Comparison of ENCODE assay signal across 20 cellular contexts in the genomic region with DNA sequence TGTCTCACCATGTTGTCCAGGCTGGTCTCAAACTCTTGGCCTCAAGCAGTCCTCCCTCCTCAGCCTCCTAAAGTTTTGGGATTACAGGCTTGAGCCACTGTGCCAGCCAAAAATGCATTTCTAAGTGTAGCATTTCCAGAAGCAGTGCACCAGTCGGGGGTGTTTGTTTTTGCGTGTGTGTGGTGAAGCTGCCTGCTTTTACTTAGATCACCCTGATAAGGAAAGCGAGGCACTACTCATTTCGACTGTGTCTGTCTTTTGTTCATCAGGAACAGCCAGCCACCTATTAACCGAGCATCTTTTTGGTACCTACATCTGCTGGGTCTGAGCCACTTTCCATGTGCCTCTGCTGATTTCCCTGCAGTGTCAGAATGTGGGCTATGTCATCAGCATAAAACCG. TPM values are rescaled to one million over a fixed set of nuclear protein-coding genes. Genes with fewer than 3 reads are reported as not detected.
DNase-seq lines count a peak whose midpoint lies in the region; ATAC-seq, FAIRE-seq and TF ChIP-seq lines count a peak whose summit lies in the region.
"Had no signal": no experiment of that assay in that cellular context is flagged by ENCODE, and none has a peak within 500 bp of the region (broad histone marks: within the 10 kb centered on the region; RNA-seq: fewer than 3 reads in every experiment).

No MANE protein-coding gene starts in this region.

- TF ChIP-seq CTCF in K562 (IDR thresholded peaks at IDR 0.05 in 2 of 3, conservative IDR thresholded peaks at IDR 0.05 in 1 of 3; ENCODE audit: insufficient read depth in 2 of 3, low read depth in 1 of 3, low read length in 3 of 3) (no peak), colonic mucosa (IDR thresholded peaks at IDR 0.05) (no peak)

- H3K36me3 Mint-ChIP-seq in activated T-cell treated with anti-CD3 and anti-CD28 coated beads, Interleukin-2, amount 50 U/mL, for 24 hours (ENCODE audit: low read depth) = peaks cover 65% of the 10 kb centered on the region

- no peaks in the 10 kb centered on the region for H4K20me1 ChIP-seq in K562 (replicated peaks; ENCODE audit: control insufficient read depth, insufficient read depth, low read length)
- H4K20me1 ChIP-seq: BLaER1 had no signal

- POLR2A ChIA-PET in K562 (lab: Yijun Ruan, JAX) = interaction anchor here (0.5 kb wide), 1 partner anchor 1480 kb away, joined by 3 read pairs; no protein-coding TSS in a partner anchor

- TF ChIP-seq RAD21 in K562 (CRISPR knock-in tag; conservative IDR thresholded peaks at IDR 0.05 in 1 of 2, IDR thresholded peaks at IDR 0.05 in 1 of 2) = no peak

- H3K4me3 ChIP-seq in K562 (no peak overlapping the region), H7 (ENCODE audit: insufficient read depth, low read depth, low read length) (no peak overlapping the region), colonic mucosa (no peak overlapping the region)
- H3K4me3 ChIP-seq: BLaER1, GM23338 had no signal

- H3K4me2 ChIP-seq in K562 (ENCODE audit: insufficient read depth, low read length) = no peak overlapping the region
- H3K4me2 ChIP-seq: BLaER1, GM23338 had no signal

- H3K27me3 ChIP-seq in K562 (ENCODE audit: control insufficient read depth in 2 of 2, insufficient read depth in 2 of 2, low read length in 2 of 2) (no peaks in the 10 kb centered on the region), H7 (ENCODE audit: control insufficient read depth, insufficient read depth, low read length) (no peaks in the 10 kb centered on the region), colonic mucosa (no peaks in the 10 kb centered on the region)
- H3K27me3 ChIP-seq: BLaER1 had no signal

- H3K9ac ChIP-seq in K562 (ENCODE audit: insufficient read depth in 1 of 2, low read depth in 2 of 2, low read length in 2 of 2) (no peak overlapping the region), colonic mucosa (ENCODE audit: low read depth in 2 of 2, low read length in 2 of 2) (no peak overlapping the region)
- H3K9ac ChIP-seq: BLaER1 had no signal

- intact Hi-C loops in K562 (cut with micrococcal nuclease) = no loop called here
- intact Hi-C loops in colonic mucosa (cut with DNase I) = no loop called here

- H3K4me1 ChIP-seq in K562 (replicated peaks in 1 of 2; ENCODE audit: control insufficient read depth in 2 of 2, insufficient read depth in 2 of 2, low read length in 2 of 2) = peaks cover 0 to 5% of the 10 kb centered on the region in 2 experiments; a peak in 2 of 5 replicates
- no peaks in the 10 kb centered on the region for H3K4me1 ChIP-seq in colonic mucosa
- H3K4me1 ChIP-seq: BLaER1 had no signal

- no peak overlapping the region for H3K4me3 Mint-ChIP-seq in activated T-cell treated with anti-CD3 and anti-CD28 coated beads, Interleukin-2, amount 50 U/mL, for 24 hours
- H3K4me3 Mint-ChIP-seq: CD14-positive monocyte; CD4-positive, alpha-beta memory T cell; GM23338 had no signal

- H3K9me3 ChIP-seq in K562 (replicated peaks; ENCODE audit: control insufficient read depth, insufficient read depth, low read depth, low read length) (no peaks in the 10 kb centered on the region), colonic mucosa (no peaks in the 10 kb centered on the region)
- H3K9me3 ChIP-seq: BLaER1 had no signal

- H3K9me1 ChIP-seq in K562 (ENCODE audit: control insufficient read depth, insufficient read depth, low read length) = no peaks in the 10 kb centered on the region

- H3K4me1 Mint-ChIP-seq in activated T-cell treated with anti-CD3 and anti-CD28 coated beads, Interleukin-2, amount 50 U/mL, for 24 hours (ENCODE audit: low read depth) = peaks cover 2% of the 10 kb centered on the region
- H3K4me1 Mint-ChIP-seq: CD14-positive monocyte had no signal

- no peaks in the 10 kb centered on the region for H3K27me3 Mint-ChIP-seq in activated T-cell treated with anti-CD3 and anti-CD28 coated beads, Interleukin-2, amount 50 U/mL, for 24 hours
- H3K27me3 Mint-ChIP-seq: CD4-positive, alpha-beta memory T cell had no signal

- TF ChIP-seq POLR2A in K562 (conservative IDR thresholded peaks at IDR 0.05) = no peak

- no peak for FAIRE-seq in K562 (lab: Jason Lieb, UNC)
- FAIRE-seq: GM12892, GM18507, H54, HepG2 had no signal

- H3K36me3 ChIP-seq in K562 (ENCODE audit: control insufficient read depth, insufficient read depth, low read length) = peaks cover 40% of the 10 kb centered on the region
- H3K36me3 ChIP-seq in H7 (replicated peaks; ENCODE audit: control insufficient read depth, insufficient read depth, low read length) = peaks cover 8% of the 10 kb centered on the region
- peaks cover 10% of the 10 kb centered on the region for H3K36me3 ChIP-seq in colonic mucosa

- BruUV-seq in K562 (replicated peaks; lab: Mats Ljungman, UMichigan) = no TSS peak

- peak overlapping the region; percentile 23 for H3K27ac Mint-ChIP-seq in activated T-cell treated with anti-CD3 and anti-CD28 coated beads, Interleukin-2, amount 50 U/mL, for 24 hours
- H3K27ac Mint-ChIP-seq: GM23338 had no signal

- TF ChIP-seq EP300 in K562 (IDR thresholded peaks at IDR 0.05; ENCODE audit: low read length) = no peak

- no peak overlapping the region for H3K27ac ChIP-seq in K562 (ENCODE audit: extremely low read depth, low read depth, low read length)
- H3K27ac ChIP-seq in colonic mucosa = no peak overlapping the region
- H3K27ac ChIP-seq: BLaER1 had no signal

- DNase-seq in activated T-cell treated with anti-CD3 and anti-CD28 coated beads, Interleukin-2, amount 50 U/mL, for 24 hours = no peak
- no peak for DNase-seq in activated T-cell treated with anti-CD3 and anti-CD28 coated beads, Interleukin-2, amount 50 U/mL, for 48 hours
- DNase-seq in K562 (ENCODE audit: extremely low read depth in 1 of 4, low spot score in 3 of 4) (no peak), H7 (no peak), colonic mucosa (no peak)
- DNase-seq: 8988T; CD4-positive, alpha-beta memory T cell; DMS153; DMS79; GDM1 had no signal

- in situ Hi-C loops in K562 (cut with MboI) = no loop called here

- 32% methylated on average over 6 of the region's 6 CpGs for WGBS in K562 (ENCODE audit: insufficient coverage, low coverage, missing lambda C conversion rate)

- ATAC-seq in SK-N-SH treated with all-trans-retinoic acid at 6 μM for 48 hours = peak; percentile 55
- ATAC-seq in K562 = no peak
- ATAC-seq in GM18909 (IDR thresholded peaks at IDR 0.05; ENCODE audit: poor library complexity, unreplicated experiment) = no peak
- ATAC-seq: GM23338, HCT116 had no signal

- CTCF ChIA-PET in K562 (lab: Yijun Ruan, JAX; ENCODE audit: low intra/inter-chr PET ratio) = no interaction called here

- H2AFZ ChIP-seq in K562 (ENCODE audit: low read depth, low read length) = no peak overlapping the region
- H2AFZ ChIP-seq: GM23338 had no signal

- no peaks in the 10 kb centered on the region for H3K9me3 Mint-ChIP-seq in activated T-cell treated with anti-CD3 and anti-CD28 coated beads, Interleukin-2, amount 50 U/mL, for 24 hours
- H3K9me3 Mint-ChIP-seq: CD14-positive monocyte; CD4-positive, alpha-beta memory T cell; GM23338 had no signal

- H3K79me2 ChIP-seq in K562 (ENCODE audit: control insufficient read depth, insufficient read depth, low read length) = no peaks in the 10 kb centered on the region

TF ChIP-seq in K562, 482 proteins besides CTCF, POLR2A, EP300 and RAD21 (continues in another document):
- TF ChIP-seq TCF7L2 (IDR thresholded peaks at IDR 0.05; ENCODE audit: low read depth, low read length) (no peak), XRCC3 (IDR thresholded peaks at IDR 0.05) (no peak), KHSRP (IDR thresholded peaks at IDR 0.05) (no peak), ZNF12 (CRISPR knock-in tag; IDR thresholded peaks at IDR 0.05) (peak; percentile 78; the same call in 1 of the 2 replicates), THRAP3 (IDR thresholded peaks at IDR 0.05; ENCODE audit: borderline replicate concordance) (no peak)

RNA-seq across cellular contexts. Expression of a gene that starts 18.7 kb away (rescaled TPM):
- 14.1 and 21.0 TPM in 2 replicates for total RNA-seq in K562 (2011; cell fraction: chromatin; rRNA removed; ENCODE audit: low replicate concordance)
- total RNA-seq in K562 (2011; cell fraction: nucleolus; rRNA removed) = 9.3 and 10.0 TPM in 2 replicates
- 16.4 and 25.4 TPM in 2 replicates for total RNA-seq in K562 (2011; cell fraction: nucleoplasm; rRNA removed)
- total RNA-seq in K562 (2014; rRNA removed) (7.4 and 8.6 TPM in 2 replicates), K562 (2014; rRNA removed; fragmentation: Illumina TruSeq; extraction: Trizol) (11.6 and 15.0 TPM in 2 replicates), K562 (2015; rRNA removed; fragmentation: Illumina TruSeq; extraction: Trizol) (10.0 and 13.4 TPM in 2 replicates), K562 (2021) (8.6 and 8.7 TPM in 2 replicates), colonic mucosa (10 to 100 TPM; 13.3 to 13.7 TPM)
- polyA plus RNA-seq in K562 (2011; rRNA removed) (9.2 and 11.4 TPM in 2 replicates), K562 (2014; fragmentation: Illumina TruSeq; extraction: Trizol) (12.5 and 15.7 TPM in 2 replicates), K562 (2014; fragmentation: Nextera tagmentation; extraction: Ambion mirVana) (1 to 10 TPM; 2.1 to 2.3 TPM), K562 (2014; rRNA removed) (11.7 and 15.7 TPM in 2 replicates)
- 7.1 and 7.7 TPM in 2 replicates for polyA plus RNA-seq in K562 (2011; cell fraction: cytosol; rRNA removed)
- 11.8 and 16.3 TPM in 2 replicates for polyA plus RNA-seq in K562 (2011; cell fraction: nucleus; rRNA removed)
- polyA plus RNA-seq in K562 (2012) = 9.1 and 15.2 TPM in 2 replicates
- polyA minus RNA-seq in K562 (2011; rRNA and poly(A)+ RNA removed) = 6.5 TPM in 2 replicates
- polyA minus RNA-seq in K562 (2011; cell fraction: cytosol; rRNA and poly(A)+ RNA removed) = 3.3 and 3.4 TPM in 2 replicates
- 7.8 and 8.2 TPM in 2 replicates for polyA minus RNA-seq in K562 (2011; cell fraction: nucleus; rRNA and poly(A)+ RNA removed)
- total RNA-seq in H7 (2014; rRNA removed; shearing (Covaris generic)) = 9.8 and 15.5 TPM in 2 replicates

RNA-seq across cellular contexts. Expression of a gene that starts 22.0 kb away (rescaled TPM):
- total RNA-seq in K562 (2011; cell fraction: chromatin; rRNA removed; ENCODE audit: low replicate concordance) = 19.4 and 35.8 TPM in 2 replicates
- total RNA-seq in K562 (2011; cell fraction: nucleolus; rRNA removed) = 26.6 and 26.8 TPM in 2 replicates
- 28.4 and 33.0 TPM in 2 replicates for total RNA-seq in K562 (2011; cell fraction: nucleoplasm; rRNA removed)
- total RNA-seq in K562 (2014; rRNA removed) (199 and 235 TPM in 2 replicates), K562 (2014; rRNA removed; fragmentation: Illumina TruSeq; extraction: Trizol) (167 and 196 TPM in 2 replicates), K562 (2015; rRNA removed; fragmentation: Illumina TruSeq; extraction: Trizol) (159 and 162 TPM in 2 replicates), K562 (2021) (137 and 146 TPM in 2 replicates), colonic mucosa (10 to 100 TPM; 54.1 to 82.1 TPM)
- polyA plus RNA-seq in K562 (2011; rRNA removed) (47.0 and 79.2 TPM in 2 replicates), K562 (2014; fragmentation: Illumina TruSeq; extraction: Trizol) (157 and 177 TPM in 2 replicates), K562 (2014; fragmentation: Nextera tagmentation; extraction: Ambion mirVana) (10 to 100 TPM; 19.4 to 23.4 TPM), K562 (2014; rRNA removed) (214 TPM in 2 replicates)
- polyA plus RNA-seq in K562 (2011; cell fraction: cytosol; rRNA removed) = 31.3 and 35.5 TPM in 2 replicates
- 23.3 and 29.9 TPM in 2 replicates for polyA plus RNA-seq in K562 (2011; cell fraction: nucleus; rRNA removed)
- polyA plus RNA-seq in K562 (2012) = 125 and 138 TPM in 2 replicates
- 22.9 and 25.8 TPM in 2 replicates for polyA minus RNA-seq in K562 (2011; rRNA and poly(A)+ RNA removed)
- 20.5 and 24.8 TPM in 2 replicates for polyA minus RNA-seq in K562 (2011; cell fraction: cytosol; rRNA and poly(A)+ RNA removed)
- polyA minus RNA-seq in K562 (2011; cell fraction: nucleus; rRNA and poly(A)+ RNA removed) = 17.0 and 21.9 TPM in 2 replicates
- total RNA-seq in H7 (2014; rRNA removed; shearing (Covaris generic)) = 46.9 and 58.8 TPM in 2 replicates
